Comparison of ENCODE assay signal across 30 cellular contexts in genomic region chr9:123757960-123758359, GRCh38.
"Had no signal": no experiment of that assay in that cellular context is flagged by ENCODE, and none has a peak within 500 bp of the region (broad histone marks: within the 10 kb centered on the region; RNA-seq: fewer than 3 reads in every experiment).

No MANE protein-coding gene starts in this region.

- DNase-seq: colonic mucosa; effector CD8-positive, alpha-beta T cell; endodermal cell; foreskin keratinocyte; heart right ventricle; hypothalamus; immature natural killer cell; islet precursor cell; kidney glomerular epithelial cell; lower lobe of right lung; naive thymus-derived CD8-positive, alpha-beta T cell; occipital lobe; posterior cingulate gyrus; psoas muscle; stimulated activated CD4-positive, alpha-beta T cell treated with anti-CD3 and anti-CD28 coated beads, Interleukin-12 subunit alpha, Interleukin-12 subunit beta, amount 100 ng/mL, for 4 hours; stimulated activated CD4-positive, alpha-beta T cell treated with anti-CD3 and anti-CD28 coated beads, Interleukin-1b, Interleukin-23, amount 100 ng/mL, for 48 hours; stimulated activated CD4-positive, alpha-beta T cell treated with anti-CD3 and anti-CD28 coated beads, Interleukin-4, amount 100 ng/mL, for 1 hour; stimulated activated CD8-positive, alpha-beta memory T cell treated with anti-CD3 and anti-CD28 coated beads, Interleukin-4, amount 100 ng/mL, for 48 hours; stimulated activated naive CD4-positive, alpha-beta T cell; stimulated activated naive CD8-positive, alpha-beta T cell treated with anti-CD3 and anti-CD28 coated beads, Interleukin-15, amount 100 ng/mL, for 72 hours; transverse colon had no signal

- H3K4me2 ChIP-seq: smooth muscle cell had no signal

- H3K27ac ChIP-seq: colonic mucosa, esophagus muscularis mucosa, foreskin keratinocyte, gastroesophageal sphincter, heart right ventricle, lower lobe of right lung, ovary, psoas muscle, suprapubic skin, transverse colon had no signal

- H3K27ac Mint-ChIP-seq: dendritic cell treated with granulocyte-macrophage colony-stimulating factor and Interleukin-4, amounts not matched to agents 40 ng/mL and 50 ng/mL, for 4 days; endodermal cell; immature natural killer cell; memory B cell had no signal

- H3K4me1 Mint-ChIP-seq: central memory CD8-positive, alpha-beta T cell; immature natural killer cell had no signal

- H3K27me3 Mint-ChIP-seq: central memory CD8-positive, alpha-beta T cell; dendritic cell treated with granulocyte-macrophage colony-stimulating factor and Interleukin-4, amounts not matched to agents 40 ng/mL and 50 ng/mL, for 4 days; memory B cell; naive thymus-derived CD8-positive, alpha-beta T cell; stimulated activated naive CD8-positive, alpha-beta T cell treated with anti-CD3 and anti-CD28 coated beads, Interleukin-15, amount 100 ng/mL, for 72 hours had no signal

- ATAC-seq: foreskin keratinocyte; gastroesophageal sphincter; lower lobe of right lung; naive thymus-derived CD8-positive, alpha-beta T cell; psoas muscle; sciatic nerve; stimulated activated naive CD8-positive, alpha-beta T cell treated with anti-CD3 and anti-CD28 coated beads, Interleukin-15, amount 100 ng/mL, for 72 hours had no signal

- H3K4me1 ChIP-seq: colonic mucosa, foreskin keratinocyte, suprapubic skin had no signal

- H3K9me3 Mint-ChIP-seq: central memory CD8-positive, alpha-beta T cell; dendritic cell treated with granulocyte-macrophage colony-stimulating factor and Interleukin-4, amounts not matched to agents 40 ng/mL and 50 ng/mL, for 4 days; endodermal cell; immature natural killer cell; memory B cell; naive thymus-derived CD8-positive, alpha-beta T cell; stimulated activated naive CD8-positive, alpha-beta T cell treated with anti-CD3 and anti-CD28 coated beads, Interleukin-15, amount 100 ng/mL, for 72 hours had no signal

- H3K9me3 ChIP-seq: colonic mucosa, esophagus muscularis mucosa, gastroesophageal sphincter, heart right ventricle, lower lobe of right lung, ovary, psoas muscle, suprapubic skin, transverse colon had no signal

- H3K36me3 ChIP-seq: colonic mucosa, ovary, suprapubic skin, transverse colon had no signal

- H3K27me3 ChIP-seq: colonic mucosa, esophagus muscularis mucosa, foreskin keratinocyte, gastroesophageal sphincter, heart right ventricle, ovary, suprapubic skin, transverse colon had no signal

- H3K4me3 Mint-ChIP-seq: central memory CD8-positive, alpha-beta T cell; dendritic cell treated with granulocyte-macrophage colony-stimulating factor and Interleukin-4, amounts not matched to agents 40 ng/mL and 50 ng/mL, for 4 days; endodermal cell; immature natural killer cell; memory B cell; naive thymus-derived CD8-positive, alpha-beta T cell; stimulated activated naive CD8-positive, alpha-beta T cell treated with anti-CD3 and anti-CD28 coated beads, Interleukin-15, amount 100 ng/mL, for 72 hours had no signal

- H3K4me3 ChIP-seq: colonic mucosa, esophagus muscularis mucosa, gastroesophageal sphincter, heart right ventricle, lower lobe of right lung, ovary, psoas muscle, smooth muscle cell, suprapubic skin, transverse colon had no signal
